In genomic region chr19:2715470-2716274, GRCh38 we compare ENCODE assay signal across 20 cellular contexts. TPM values are rescaled to one million over a fixed set of nuclear protein-coding genes. Genes with fewer than 3 reads are reported as not detected.
A peak's percentile ranks its signal among the peaks of the same experiment; 100 is the strongest.
DNase-seq lines count a peak whose midpoint lies in the region; ATAC-seq, FAIRE-seq and TF ChIP-seq lines count a peak whose summit lies in the region.
"Had no signal": no experiment of that assay in that cellular context is flagged by ENCODE, and none has a peak within 500 bp of the region (broad histone marks: within the 10 kb centered on the region; RNA-seq: fewer than 3 reads in every experiment).

No MANE protein-coding gene starts in this region.

- H3K4me2 ChIP-seq in HepG2 (ENCODE audit: low read depth, low read length) = no peak overlapping the region
- H3K4me2 ChIP-seq in K562 (ENCODE audit: insufficient read depth, low read length) = no peak overlapping the region
- H3K4me2 ChIP-seq: A549; BLaER1 treated with 17β-estradiol and CSF1 and Interleukin-3, amounts not matched to agents 10 nM and 100 nM had no signal

- H3K27me3 Mint-ChIP-seq in IgD-negative memory B cell = peaks cover 7% of the 10 kb centered on the region
- peaks cover 17% of the 10 kb centered on the region for H3K27me3 Mint-ChIP-seq in T-helper 17 cell

- H3K9me3 ChIP-seq in HepG2 (ENCODE audit: low read length) (peaks cover 8% of the 10 kb centered on the region), right lobe of liver (no peaks in the 10 kb centered on the region), K562 (replicated peaks; ENCODE audit: control insufficient read depth, insufficient read depth, low read depth, low read length) (0 out of 2 replicates have a peak, but pooled peaks cover 4% of the 10 kb centered on the region), T-helper 17 cell (ENCODE audit: control insufficient read depth, low read length, poor library complexity, severe bottlenecking) (no peaks in the 10 kb centered on the region)

- TF ChIP-seq POLR2A in HepG2 (IDR thresholded peaks at IDR 0.05; ENCODE audit: insufficient read depth in 1 of 2, low read depth in 2 of 2, low read length in 2 of 2) (no peak), right lobe of liver (IDR thresholded peaks at IDR 0.05) (no peak), K562 (conservative IDR thresholded peaks at IDR 0.05) (no peak)

- H3K4me3 Mint-ChIP-seq in IgD-negative memory B cell (peak overlapping the region in 3 of 4 donors; percentile 10 to 50 (median 48)), T-helper 17 cell (no peak overlapping the region)
- H3K4me3 Mint-ChIP-seq: CD8-positive, alpha-beta T cell; HFFc6 had no signal

- no peak overlapping the region for H3K4me3 ChIP-seq in HepG2 (replicated peaks in 1 of 3; ENCODE audit: insufficient read depth in 1 of 3, low read depth in 2 of 3, low read length in 3 of 3)
- H3K4me3 ChIP-seq in right lobe of liver = no peak overlapping the region
- no peak overlapping the region for H3K4me3 ChIP-seq in K562
- H3K4me3 ChIP-seq: A549; BLaER1 treated with 17β-estradiol and CSF1 and Interleukin-3, amounts not matched to agents 10 nM and 100 nM; GM23248; HAP-1 had no signal

- TF ChIP-seq EP300 in HepG2 (IDR thresholded peaks at IDR 0.05; ENCODE audit: low read depth in 2 of 2, low read length in 2 of 2) (no peak), HepG2 (CRISPR knock-in tag; IDR thresholded peaks at IDR 0.05; ENCODE audit: borderline replicate concordance) (no peak), K562 (IDR thresholded peaks at IDR 0.05; ENCODE audit: low read length) (no peak)

- H2AFZ ChIP-seq in HepG2 (ENCODE audit: low read length) (no peak overlapping the region), K562 (ENCODE audit: low read depth, low read length) (no peak overlapping the region)
- H2AFZ ChIP-seq: GM23248 had no signal

- H4K20me1 ChIP-seq in HepG2 (ENCODE audit: insufficient read depth, low read length) (no peaks in the 10 kb centered on the region), K562 (replicated peaks; ENCODE audit: control insufficient read depth, insufficient read depth, low read length) (no peaks in the 10 kb centered on the region)

- TF ChIP-seq RAD21 in HepG2 (CRISPR knock-in tag; IDR thresholded peaks at IDR 0.05) (no peak), K562 (CRISPR knock-in tag; conservative IDR thresholded peaks at IDR 0.05 in 1 of 2, IDR thresholded peaks at IDR 0.05 in 1 of 2) (no peak)

- ATAC-seq in HepG2 = no peak
- ATAC-seq in right lobe of liver = no peak
- no peak for ATAC-seq in K562
- ATAC-seq in T-helper 17 cell = no peak
- ATAC-seq in HG02759 (IDR thresholded peaks at IDR 0.05; ENCODE audit: unreplicated experiment) = no peak
- ATAC-seq: A549; CD8-positive, alpha-beta T cell had no signal

- CTCF ChIA-PET in HepG2 (lab: Yijun Ruan, JAX; ENCODE audit: low intra/inter-chr PET ratio, low total read pairs) = no interaction called here
- CTCF ChIA-PET in K562 (lab: Yijun Ruan, JAX; ENCODE audit: low intra/inter-chr PET ratio) = no interaction called here

- H3K27me3 ChIP-seq in HepG2 (ENCODE audit: control insufficient read depth in 1 of 2, insufficient read depth in 2 of 2, low read length in 2 of 2) (peaks cover 6 to 45% of the 10 kb centered on the region in 2 experiments; a peak in 4 of 5 replicates), right lobe of liver (peaks cover 0 to 7% of the 10 kb centered on the region in 2 donors), K562 (ENCODE audit: control insufficient read depth in 2 of 2, insufficient read depth in 2 of 2, low read length in 2 of 2) (peaks cover 0 to 11% of the 10 kb centered on the region in 2 experiments; a peak in 1 of 5 replicates)
- H3K27me3 ChIP-seq: BLaER1 treated with 17β-estradiol and CSF1 and Interleukin-3, amounts not matched to agents 10 nM and 100 nM had no signal

- H3K27ac Mint-ChIP-seq in IgD-negative memory B cell (peak overlapping the region; percentile 18 to 79 (median 78)), T-helper 17 cell (no peak overlapping the region)
- H3K27ac Mint-ChIP-seq: CD8-positive, alpha-beta T cell; HFFc6 had no signal

- BruUV-seq in HepG2 (replicated peaks; lab: Mats Ljungman, UMichigan) (no TSS peak), K562 (replicated peaks; lab: Mats Ljungman, UMichigan) (no TSS peak)

- no peaks in the 10 kb centered on the region for H3K9me1 ChIP-seq in K562 (ENCODE audit: control insufficient read depth, insufficient read depth, low read length)

- H3K79me2 ChIP-seq in HepG2 (ENCODE audit: insufficient read depth, low read length) (no peaks in the 10 kb centered on the region), K562 (ENCODE audit: control insufficient read depth, insufficient read depth, low read length) (no peaks in the 10 kb centered on the region)

- H3K9me3 Mint-ChIP-seq in IgD-negative memory B cell = peaks cover 3 to 9% (median 5%) of the 10 kb centered on the region in 3 donors

- peaks cover 2% of the 10 kb centered on the region for H3K36me3 Mint-ChIP-seq in IgD-negative memory B cell
- H3K36me3 Mint-ChIP-seq in T-helper 17 cell (ENCODE audit: low read depth) = peaks cover 2% of the 10 kb centered on the region
- H3K36me3 Mint-ChIP-seq: CD8-positive, alpha-beta T cell had no signal

- WGBS in HepG2 (ENCODE audit: low lambda C conversion rate) = 58% methylated on average over 9 of the region's 12 CpGs
- 60% methylated on average over 5 of the region's 12 CpGs for WGBS in right lobe of liver (ENCODE audit: insufficient coverage, low coverage, low lambda C conversion rate, missing lambda C conversion rate)
- WGBS in K562 (ENCODE audit: insufficient coverage, low coverage, missing lambda C conversion rate) = 77% methylated on average over 12 of the region's 12 CpGs

- POLR2A ChIA-PET in HepG2 (lab: Yijun Ruan, JAX) (no interaction called here), K562 (lab: Yijun Ruan, JAX) (no interaction called here)

- H3K36me3 ChIP-seq in HepG2 (replicated peaks in 1 of 2; ENCODE audit: control insufficient read depth in 1 of 2, insufficient read depth in 2 of 2, low read length in 2 of 2) (no peaks in the 10 kb centered on the region), right lobe of liver (no peaks in the 10 kb centered on the region), K562 (ENCODE audit: control insufficient read depth, insufficient read depth, low read length) (no peaks in the 10 kb centered on the region)
- H3K36me3 ChIP-seq: HAP-1 had no signal

- H3K9ac ChIP-seq in HepG2 (ENCODE audit: insufficient read depth, low read depth, low read length) (no peak overlapping the region), K562 (ENCODE audit: insufficient read depth in 1 of 2, low read depth in 2 of 2, low read length in 2 of 2) (no peak overlapping the region)
- H3K9ac ChIP-seq: BLaER1 treated with 17β-estradiol and CSF1 and Interleukin-3, amounts not matched to agents 10 nM and 100 nM; GM23248 had no signal

- intact Hi-C loops in HepG2 (cut with micrococcal nuclease; ENCODE audit: unreplicated experiment) = no loop called here
- intact Hi-C loops in right lobe of liver (cut with DNase I) = no loop called here
- intact Hi-C loops in K562 (cut with micrococcal nuclease) = no loop called here

- no peak for DNase-seq in HepG2 (ENCODE audit: low spot score)
- DNase-seq in right lobe of liver = no peak
- no peak for DNase-seq in K562 (ENCODE audit: extremely low read depth in 1 of 4, low spot score in 3 of 4)
- no peak for DNase-seq in T-helper 17 cell
- no peak for DNase-seq in RKO (ENCODE audit: low spot score)
- no peak for DNase-seq in RPMI8226
- DNase-seq: Calu3; CD8-positive, alpha-beta T cell; DMS79 treated with DMSO at 0.1 percent for 48 hours; GF-D8; GM23248; HFFc6; KBM-7 had no signal

- no peak overlapping the region for H3K27ac ChIP-seq in HepG2 (ENCODE audit: extremely low read length, insufficient read depth, low read length)
- no peak overlapping the region for H3K27ac ChIP-seq in right lobe of liver
- no peak overlapping the region for H3K27ac ChIP-seq in K562 (ENCODE audit: extremely low read depth, low read depth, low read length)
- H3K27ac ChIP-seq: 22Rv1; A549; BLaER1 treated with 17β-estradiol and CSF1 and Interleukin-3, amounts not matched to agents 10 nM and 100 nM; GM23248 had no signal

- peaks cover 19 to 30% (median 24%) of the 10 kb centered on the region in 3 donors for H3K4me1 Mint-ChIP-seq in IgD-negative memory B cell
- peaks cover 6% of the 10 kb centered on the region for H3K4me1 Mint-ChIP-seq in T-helper 17 cell

- no peak for FAIRE-seq in HepG2 (lab: Jason Lieb, UNC)
- no peak for FAIRE-seq in K562 (lab: Jason Lieb, UNC)
- FAIRE-seq: A549, HTR-8/SVneo had no signal

- peaks cover 10% of the 10 kb centered on the region for H3K4me1 ChIP-seq in HepG2 (ENCODE audit: insufficient read depth, low read length)
- no peaks in the 10 kb centered on the region for H3K4me1 ChIP-seq in right lobe of liver
- peaks cover 0 to 21% of the 10 kb centered on the region in 2 experiments; a peak in 3 of 5 replicates for H3K4me1 ChIP-seq in K562 (replicated peaks in 1 of 2; ENCODE audit: control insufficient read depth in 2 of 2, insufficient read depth in 2 of 2, low read length in 2 of 2)
- H3K4me1 ChIP-seq: HAP-1 had no signal

- in situ Hi-C loops in HepG2 (cut with HindIII; ENCODE audit: extremely low pct_ligation_motif_present, low pct_unique_long_range_greater_than_20kb) (no loop called here), K562 (cut with MboI) (no loop called here)

- TF ChIP-seq CTCF in HepG2 (CRISPR knock-in tag; IDR thresholded peaks at IDR 0.05) = no peak
- no peak for TF ChIP-seq CTCF in right lobe of liver (IDR thresholded peaks at IDR 0.05)
- no peak for TF ChIP-seq CTCF in K562 (IDR thresholded peaks at IDR 0.05 in 2 of 3, conservative IDR thresholded peaks at IDR 0.05 in 1 of 3; ENCODE audit: insufficient read depth in 2 of 3, low read depth in 1 of 3, low read length in 3 of 3)

RNA-seq across cellular contexts. Expression of gene DIRAS1, which starts 5.5 kb away (rescaled TPM):
- total RNA-seq in HepG2 (2016; rRNA removed; fragmentation: Illumina TruSeq; extraction: Trizol) (0.97 and 1.2 TPM in 2 replicates), right lobe of liver (1 to 10 TPM in 1 of 6 experiments, under 1 TPM in 1, not detected in 4; 0.19 to 1.6 TPM), K562 (2014; rRNA removed) (2.2 and 3.3 TPM in 2 replicates), K562 (2014; rRNA removed; fragmentation: Illumina TruSeq; extraction: Trizol) (2.3 TPM in 2 replicates), K562 (2015; rRNA removed; fragmentation: Illumina TruSeq; extraction: Trizol) (2.9 and 3.3 TPM in 2 replicates), K562 (2021) (12.0 and 12.8 TPM in 2 replicates), T-helper 17 cell (under 1 TPM; 0.40 to 0.42 TPM)
- total RNA-seq in HepG2 (2016; cell fraction: cytosol; rRNA removed; fragmentation: Illumina TruSeq; extraction: Trizol; ENCODE audit: low read depth) = 0.61 and 0.62 TPM in 2 replicates
- 1.0 and 1.1 TPM in 2 replicates for total RNA-seq in HepG2 (2016; cell fraction: insoluble cytoplasmic fraction; rRNA removed; fragmentation: Illumina TruSeq; extraction: Trizol)
- 1.3 and 1.6 TPM in 2 replicates for total RNA-seq in HepG2 (2016; cell fraction: membrane; rRNA removed; fragmentation: Illumina TruSeq; extraction: Trizol)
- total RNA-seq in HepG2 (2016; cell fraction: nucleus; rRNA removed; fragmentation: Illumina TruSeq; extraction: Trizol) = 0.56 and 0.94 TPM in 2 replicates
- polyA plus RNA-seq in HepG2 (2011; rRNA removed) (1.8 and 2.9 TPM in 2 replicates), IgD-negative memory B cell (0.64 TPM), K562 (2011; rRNA removed) (7.3 and 12.0 TPM in 2 replicates), K562 (2014; fragmentation: Illumina TruSeq; extraction: Trizol) (3.8 and 4.9 TPM in 2 replicates), K562 (2014; fragmentation: Nextera tagmentation; extraction: Ambion mirVana) (under 1 TPM; 0.11 to 0.18 TPM), K562 (2014; rRNA removed) (4.7 and 6.0 TPM in 2 replicates)
- 1.7 and 2.2 TPM in 2 replicates for polyA plus RNA-seq in HepG2 (2011; cell fraction: cytosol; rRNA removed)
- 2.6 and 3.2 TPM in 2 replicates for polyA plus RNA-seq in HepG2 (2011; cell fraction: nucleus; rRNA removed)
- polyA plus RNA-seq in HepG2 (2012) = 1.3 and 1.7 TPM in 2 replicates
- polyA plus RNA-seq in HepG2 (2016; cell fraction: cytosol; fragmentation: Illumina TruSeq; extraction: Trizol; ENCODE audit: low read depth) = 0.97 and 1.5 TPM in 2 replicates
- polyA plus RNA-seq in HepG2 (2016; cell fraction: insoluble cytoplasmic fraction; fragmentation: Illumina TruSeq; extraction: Trizol; ENCODE audit: low read depth) = 1.7 and 2.5 TPM in 2 replicates
- 1.8 and 1.9 TPM in 2 replicates for polyA plus RNA-seq in HepG2 (2016; cell fraction: membrane; fragmentation: Illumina TruSeq; extraction: Trizol; ENCODE audit: low read depth)
- polyA plus RNA-seq in HepG2 (2016; cell fraction: nucleus; fragmentation: Illumina TruSeq; extraction: Trizol; ENCODE audit: insufficient read depth, low read depth) = 1.9 and 2.0 TPM in 2 replicates
- polyA minus RNA-seq in HepG2 (2011; rRNA and poly(A)+ RNA removed; ENCODE audit: low replicate concordance) = 0.35 and 2.3 TPM in 2 replicates
- 1.7 and 1.8 TPM in 2 replicates for polyA minus RNA-seq in HepG2 (2011; cell fraction: cytosol; rRNA and poly(A)+ RNA removed)
- 0.64 and 0.75 TPM in 2 replicates for polyA minus RNA-seq in HepG2 (2011; cell fraction: nucleus; rRNA and poly(A)+ RNA removed)
- 5.2 and 12.7 TPM in 2 replicates for total RNA-seq in K562 (2011; cell fraction: chromatin; rRNA removed; ENCODE audit: low replicate concordance)
- total RNA-seq in K562 (2011; cell fraction: nucleolus; rRNA removed) = 5.7 and 6.5 TPM in 2 replicates
- total RNA-seq in K562 (2011; cell fraction: nucleoplasm; rRNA removed) = 4.3 and 5.3 TPM in 2 replicates
- polyA plus RNA-seq in K562 (2011; cell fraction: cytosol; rRNA removed) = 8.0 and 16.3 TPM in 2 replicates
- 10.3 and 10.5 TPM in 2 replicates for polyA plus RNA-seq in K562 (2011; cell fraction: nucleus; rRNA removed)
- 5.1 and 7.3 TPM in 2 replicates for polyA plus RNA-seq in K562 (2012)
- polyA minus RNA-seq in K562 (2011; rRNA and poly(A)+ RNA removed) = 10.2 and 11.4 TPM in 2 replicates
- polyA minus RNA-seq in K562 (2011; cell fraction: cytosol; rRNA and poly(A)+ RNA removed) = 8.0 and 8.7 TPM in 2 replicates
- 1.8 and 2.6 TPM in 2 replicates for polyA minus RNA-seq in K562 (2011; cell fraction: nucleus; rRNA and poly(A)+ RNA removed)

RNA-seq across cellular contexts. Expression of gene GNG7, which starts 13.2 kb away (rescaled TPM):
- total RNA-seq in HepG2 (2016; rRNA removed; fragmentation: Illumina TruSeq; extraction: Trizol) (1.4 and 1.7 TPM in 2 replicates), right lobe of liver (1 to 10 TPM; 1.3 to 3.7 (median 2.3) TPM), K562 (2014; rRNA removed) (0.09 TPM in 1 of 2 replicates, not detected in the other), K562 (2014; rRNA removed; fragmentation: Illumina TruSeq; extraction: Trizol) (0.04 TPM in 1 of 2 replicates, not detected in the other), K562 (2015; rRNA removed; fragmentation: Illumina TruSeq; extraction: Trizol) (0.04 TPM in 2 replicates), K562 (2021) (0.11 and 0.20 TPM in 2 replicates), T-helper 17 cell (1 to 10 TPM; 2.1 to 4.5 TPM)
- total RNA-seq in HepG2 (2016; cell fraction: cytosol; rRNA removed; fragmentation: Illumina TruSeq; extraction: Trizol; ENCODE audit: low read depth) = 1.3 and 2.3 TPM in 2 replicates
- total RNA-seq in HepG2 (2016; cell fraction: insoluble cytoplasmic fraction; rRNA removed; fragmentation: Illumina TruSeq; extraction: Trizol) = 1.3 and 1.7 TPM in 2 replicates
- total RNA-seq in HepG2 (2016; cell fraction: membrane; rRNA removed; fragmentation: Illumina TruSeq; extraction: Trizol) = 2.6 and 3.1 TPM in 2 replicates
- total RNA-seq in HepG2 (2016; cell fraction: nucleus; rRNA removed; fragmentation: Illumina TruSeq; extraction: Trizol) = 1.5 TPM in 2 replicates
- polyA plus RNA-seq in HepG2 (2011; rRNA removed) (3.3 and 3.9 TPM in 2 replicates), IgD-negative memory B cell (74.6 TPM), K562 (2011; rRNA removed) (0.08 and 0.12 TPM in 2 replicates), K562 (2014; fragmentation: Illumina TruSeq; extraction: Trizol) (0.04 TPM in 2 replicates), K562 (2014; fragmentation: Nextera tagmentation; extraction: Ambion mirVana) (under 1 TPM in 1 of 2 experiments, not detected in 1; 0.01 TPM), K562 (2014; rRNA removed) (0.07 TPM in 1 of 2 replicates, not detected in the other)
- 3.1 and 3.7 TPM in 2 replicates for polyA plus RNA-seq in HepG2 (2011; cell fraction: cytosol; rRNA removed)
- polyA plus RNA-seq in HepG2 (2011; cell fraction: nucleus; rRNA removed) = 6.7 and 7.8 TPM in 2 replicates
- 2.6 and 4.5 TPM in 2 replicates for polyA plus RNA-seq in HepG2 (2012)
- polyA plus RNA-seq in HepG2 (2016; cell fraction: cytosol; fragmentation: Illumina TruSeq; extraction: Trizol; ENCODE audit: low read depth) = 7.6 and 10.4 TPM in 2 replicates
- polyA plus RNA-seq in HepG2 (2016; cell fraction: insoluble cytoplasmic fraction; fragmentation: Illumina TruSeq; extraction: Trizol; ENCODE audit: low read depth) = 3.9 and 5.5 TPM in 2 replicates
- polyA plus RNA-seq in HepG2 (2016; cell fraction: membrane; fragmentation: Illumina TruSeq; extraction: Trizol; ENCODE audit: low read depth) = 6.5 and 9.8 TPM in 2 replicates
- polyA plus RNA-seq in HepG2 (2016; cell fraction: nucleus; fragmentation: Illumina TruSeq; extraction: Trizol; ENCODE audit: insufficient read depth, low read depth) = 7.6 and 8.6 TPM in 2 replicates
- polyA minus RNA-seq in HepG2 (2011; rRNA and poly(A)+ RNA removed; ENCODE audit: low replicate concordance) = 1.2 TPM in 1 of 2 replicates, not detected in the other
- 1.2 and 1.7 TPM in 2 replicates for polyA minus RNA-seq in HepG2 (2011; cell fraction: cytosol; rRNA and poly(A)+ RNA removed)
- 1.1 and 1.2 TPM in 2 replicates for polyA minus RNA-seq in HepG2 (2011; cell fraction: nucleus; rRNA and poly(A)+ RNA removed)
- 0.09 and 0.16 TPM in 2 replicates for total RNA-seq in K562 (2011; cell fraction: chromatin; rRNA removed; ENCODE audit: low replicate concordance)
- under 0.01 and 0.13 TPM in 2 replicates for total RNA-seq in K562 (2011; cell fraction: nucleolus; rRNA removed)
- total RNA-seq in K562 (2011; cell fraction: nucleoplasm; rRNA removed) = 0.15 TPM in 1 of 2 replicates, not detected in the other
- 0.15 and 0.27 TPM in 2 replicates for polyA plus RNA-seq in K562 (2011; cell fraction: cytosol; rRNA removed)
- 0.04 and 0.22 TPM in 2 replicates for polyA plus RNA-seq in K562 (2011; cell fraction: nucleus; rRNA removed)
- 0.10 and 0.53 TPM in 2 replicates for polyA plus RNA-seq in K562 (2012)
- 0.03 TPM in 1 of 2 replicates, not detected in the other for polyA minus RNA-seq in K562 (2011; rRNA and poly(A)+ RNA removed)
- polyA minus RNA-seq in K562 (2011; cell fraction: cytosol; rRNA and poly(A)+ RNA removed) = not detected in 2 replicates
- not detected in 2 replicates for polyA minus RNA-seq in K562 (2011; cell fraction: nucleus; rRNA and poly(A)+ RNA removed)

RNA-seq across cellular contexts. Expression of gene SLC39A3, which starts 24.1 kb away (rescaled TPM):
- total RNA-seq in HepG2 (2016; rRNA removed; fragmentation: Illumina TruSeq; extraction: Trizol) = 25.0 and 41.6 TPM in 2 replicates
- total RNA-seq in HepG2 (2016; cell fraction: cytosol; rRNA removed; fragmentation: Illumina TruSeq; extraction: Trizol; ENCODE audit: low read depth) = 28.6 and 43.2 TPM in 2 replicates
- 19.6 and 44.5 TPM in 2 replicates for total RNA-seq in HepG2 (2016; cell fraction: insoluble cytoplasmic fraction; rRNA removed; fragmentation: Illumina TruSeq; extraction: Trizol)
- total RNA-seq in HepG2 (2016; cell fraction: membrane; rRNA removed; fragmentation: Illumina TruSeq; extraction: Trizol) = 45.1 and 60.0 TPM in 2 replicates
- 30.3 and 32.7 TPM in 2 replicates for total RNA-seq in HepG2 (2016; cell fraction: nucleus; rRNA removed; fragmentation: Illumina TruSeq; extraction: Trizol)
- 33.6 and 34.2 TPM in 2 replicates for polyA plus RNA-seq in HepG2 (2011; rRNA removed)
- 39.9 and 48.2 TPM in 2 replicates for polyA plus RNA-seq in HepG2 (2011; cell fraction: cytosol; rRNA removed)
- 22.1 and 24.0 TPM in 2 replicates for polyA plus RNA-seq in HepG2 (2011; cell fraction: nucleus; rRNA removed)
- 18.4 and 30.9 TPM in 2 replicates for polyA plus RNA-seq in HepG2 (2012)
- 41.4 and 52.9 TPM in 2 replicates for polyA plus RNA-seq in HepG2 (2016; cell fraction: cytosol; fragmentation: Illumina TruSeq; extraction: Trizol; ENCODE audit: low read depth)
- polyA plus RNA-seq in HepG2 (2016; cell fraction: insoluble cytoplasmic fraction; fragmentation: Illumina TruSeq; extraction: Trizol; ENCODE audit: low read depth) = 27.9 and 37.1 TPM in 2 replicates
- polyA plus RNA-seq in HepG2 (2016; cell fraction: membrane; fragmentation: Illumina TruSeq; extraction: Trizol; ENCODE audit: low read depth) = 50.5 and 57.8 TPM in 2 replicates
- 65.1 and 70.7 TPM in 2 replicates for polyA plus RNA-seq in HepG2 (2016; cell fraction: nucleus; fragmentation: Illumina TruSeq; extraction: Trizol; ENCODE audit: insufficient read depth, low read depth)
- 38.4 and 71.1 TPM in 2 replicates for polyA minus RNA-seq in HepG2 (2011; rRNA and poly(A)+ RNA removed; ENCODE audit: low replicate concordance)
- polyA minus RNA-seq in HepG2 (2011; cell fraction: cytosol; rRNA and poly(A)+ RNA removed) = 13.8 and 15.1 TPM in 2 replicates
- polyA minus RNA-seq in HepG2 (2011; cell fraction: nucleus; rRNA and poly(A)+ RNA removed) = 8.5 and 9.3 TPM in 2 replicates
- total RNA-seq in right lobe of liver = 10 to 100 TPM; 13.5 to 29.5 (median 19.6) TPM
- polyA plus RNA-seq in IgD-negative memory B cell = 86.9 TPM
- total RNA-seq in K562 (2011; cell fraction: chromatin; rRNA removed; ENCODE audit: low replicate concordance) = 117 and 251 TPM in 2 replicates
- 298 and 302 TPM in 2 replicates for total RNA-seq in K562 (2011; cell fraction: nucleolus; rRNA removed)
- 179 and 217 TPM in 2 replicates for total RNA-seq in K562 (2011; cell fraction: nucleoplasm; rRNA removed)
- 161 and 172 TPM in 2 replicates for total RNA-seq in K562 (2014; rRNA removed)
- 58.6 and 93.5 TPM in 2 replicates for total RNA-seq in K562 (2014; rRNA removed; fragmentation: Illumina TruSeq; extraction: Trizol)
- 87.1 and 91.3 TPM in 2 replicates for total RNA-seq in K562 (2015; rRNA removed; fragmentation: Illumina TruSeq; extraction: Trizol)
- 149 and 152 TPM in 2 replicates for total RNA-seq in K562 (2021)
- 127 and 145 TPM in 2 replicates for polyA plus RNA-seq in K562 (2011; rRNA removed)
- polyA plus RNA-seq in K562 (2011; cell fraction: cytosol; rRNA removed) = 193 and 267 TPM in 2 replicates
- 120 and 140 TPM in 2 replicates for polyA plus RNA-seq in K562 (2011; cell fraction: nucleus; rRNA removed)
- polyA plus RNA-seq in K562 (2012) = 107 and 221 TPM in 2 replicates
- 215 and 268 TPM in 2 replicates for polyA plus RNA-seq in K562 (2014; fragmentation: Illumina TruSeq; extraction: Trizol)
- polyA plus RNA-seq in K562 (2014; fragmentation: Nextera tagmentation; extraction: Ambion mirVana) = 1 to 10 TPM; 2.3 to 3.6 TPM
- 165 and 173 TPM in 2 replicates for polyA plus RNA-seq in K562 (2014; rRNA removed)
- polyA minus RNA-seq in K562 (2011; rRNA and poly(A)+ RNA removed) = 62.5 and 83.9 TPM in 2 replicates
- 76.8 and 77.8 TPM in 2 replicates for polyA minus RNA-seq in K562 (2011; cell fraction: cytosol; rRNA and poly(A)+ RNA removed)
- polyA minus RNA-seq in K562 (2011; cell fraction: nucleus; rRNA and poly(A)+ RNA removed) = 36.1 and 44.7 TPM in 2 replicates
- total RNA-seq in T-helper 17 cell = 10 to 100 TPM; 12.3 to 20.6 TPM

Comparison
In these comparisons a context has a peak if more than half of its experiments do, and no peak if none do; other contexts are left out.
1. Of the 241 proteins assayed by ChIP-seq in both HepG2 and K562: peak only in HepG2: none; only in K562: ADNP, CBX1, CBX5, HDAC2 and KDM1A; in both: none; in neither: 235; mixed calls (peak in some experiments, not most) for 1.